Comparison of ENCODE assay signal across 9 cellular contexts in the genomic region with DNA sequence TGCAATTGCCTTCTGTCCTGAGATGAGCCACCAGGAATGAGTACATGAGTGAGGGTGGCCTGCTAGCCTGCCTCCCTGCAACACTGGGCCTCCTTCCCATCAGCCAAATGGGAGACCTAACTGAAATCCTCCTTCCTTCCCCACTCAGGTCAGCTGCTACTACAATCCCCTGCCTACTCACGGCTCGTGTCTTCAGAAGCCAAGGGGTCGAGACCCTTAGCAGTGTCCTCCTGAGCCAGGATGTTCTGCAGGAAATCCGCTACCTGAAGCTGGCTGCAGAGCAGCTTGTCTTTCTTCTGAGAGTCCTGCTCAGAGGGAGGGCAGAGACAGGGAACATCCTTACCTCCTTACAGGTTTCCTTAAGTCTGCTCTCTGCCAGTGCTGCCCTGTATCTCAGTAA. TPM values are rescaled to one million over a fixed set of nuclear protein-coding genes. Genes with fewer than 3 reads are reported as not detected.
DNase-seq lines count a peak whose midpoint lies in the region; ATAC-seq and TF ChIP-seq lines count a peak whose summit lies in the region.
"Had no signal": no experiment of that assay in that cellular context is flagged by ENCODE, and none has a peak within 500 bp of the region (broad histone marks: within the 10 kb centered on the region; RNA-seq: fewer than 3 reads in every experiment).

No MANE protein-coding gene starts in this region.

- no peak overlapping the region for H3K27ac ChIP-seq in Karpas-422 (ENCODE audit: low read length)
- no peak overlapping the region for H3K27ac ChIP-seq in uterus
- H3K27ac ChIP-seq in psoas muscle: no peak overlapping the region
- H3K27ac ChIP-seq: adrenal gland had no signal

- peak overlapping the region; percentile 83 for H3K4me3 ChIP-seq in Caco-2 (ENCODE audit: low read depth, low read length)
- H3K4me3 ChIP-seq in Karpas-422 (ENCODE audit: low read length): peak overlapping the region; percentile 79
- peak overlapping the region; percentile 59 for H3K4me3 ChIP-seq in astrocyte of the spinal cord (ENCODE audit: low read depth, low read length)
- no peak overlapping the region for H3K4me3 ChIP-seq in uterus
- no peak overlapping the region for H3K4me3 ChIP-seq in psoas muscle

- no peaks in the 10 kb centered on the region for H3K9me2 ChIP-seq in Karpas-422 (replicated peaks; ENCODE audit: insufficient read depth, low read length)

- TF ChIP-seq CTCF in Caco-2 (IDR thresholded peaks at IDR 0.05; ENCODE audit: insufficient read depth in 1 of 2, low read depth in 1 of 2, low read length in 1 of 2, severe bottlenecking in 1 of 2, unreplicated experiment in 1 of 2): no peak
- TF ChIP-seq CTCF in astrocyte of the spinal cord (IDR thresholded peaks at IDR 0.05; ENCODE audit: low read depth, low read length): no peak
- TF ChIP-seq CTCF in nephron (IDR thresholded peaks at IDR 0.05; ENCODE audit: unreplicated experiment in 3 of 3): no peak
- TF ChIP-seq CTCF in uterus (IDR thresholded peaks at IDR 0.05): no peak
- no peak for TF ChIP-seq CTCF in psoas muscle (IDR thresholded peaks at IDR 0.05)

- intact Hi-C loops in Caco-2 (cut with micrococcal nuclease; ENCODE audit: unreplicated experiment) (loop anchor here (5.0 kb wide), 1 partner anchor 383 kb away; no protein-coding TSS in a partner anchor), uterus (cut with DNase I; ENCODE audit: low total_unique reads) (no loop called here), psoas muscle (cut with DNase I) (no loop called here)

- DNase-seq in Caco-2 (no peak), Karpas-422 (no peak), astrocyte of the spinal cord (ENCODE audit: low read depth, low spot score) (no peak), uterus (no peak), DMS79 treated with DMSO at 0.1 percent for 48 hours (lab: John Stamatoyannopoulos, UW) (no peak), psoas muscle (no peak), HK-2 (ENCODE audit: unreplicated experiment) (no peak)
- DNase-seq: adrenal gland had no signal

- H3K4me1 Mint-ChIP-seq in Caco-2 (ENCODE audit: low read depth, unreplicated experiment) (peaks cover 8% of the 10 kb centered on the region), nephron (peaks cover 17% of the 10 kb centered on the region)

- H3K9ac ChIP-seq in Karpas-422 (ENCODE audit: low read length): peak overlapping the region; percentile 79

- BruUV-seq in Caco-2 (replicated peaks; lab: Mats Ljungman, UMichigan): no TSS peak

- no peak for ATAC-seq in psoas muscle

- H3K9me3 ChIP-seq in Caco-2 (no peaks in the 10 kb centered on the region), Karpas-422 (ENCODE audit: low read length) (no peaks in the 10 kb centered on the region), uterus (no peaks in the 10 kb centered on the region), psoas muscle (no peaks in the 10 kb centered on the region)
- H3K9me3 ChIP-seq: adrenal gland had no signal

- no peaks in the 10 kb centered on the region for H4K20me1 ChIP-seq in Karpas-422 (ENCODE audit: insufficient read depth, low read depth, low read length)

- no peak for TF ChIP-seq POLR2A in uterus (IDR thresholded peaks at IDR 0.05)

- H3K36me3 ChIP-seq in Caco-2 (ENCODE audit: control insufficient read depth, insufficient read depth, low read length): peaks cover 7% of the 10 kb centered on the region
- peaks cover 31% of the 10 kb centered on the region for H3K36me3 ChIP-seq in Karpas-422 (ENCODE audit: insufficient read depth, low read length)
- no peaks in the 10 kb centered on the region for H3K36me3 ChIP-seq in uterus
- no peaks in the 10 kb centered on the region for H3K36me3 ChIP-seq in psoas muscle (ENCODE audit: insufficient read depth in 1 of 2, low read depth in 1 of 2)
- H3K36me3 ChIP-seq: adrenal gland had no signal

- peak overlapping the region; percentile 92 for H3K4me2 ChIP-seq in Karpas-422 (ENCODE audit: low read depth, low read length, poor library complexity, severe bottlenecking)

- CTCF ChIA-PET in Caco-2 (lab: Charles Lee): no interaction called here

- H3K9me3 Mint-ChIP-seq in Caco-2 (ENCODE audit: unreplicated experiment) (peaks cover under 1% of the 10 kb centered on the region), nephron (no peaks in the 10 kb centered on the region)

- in situ Hi-C loops in astrocyte of the spinal cord (cut with HindIII; ENCODE audit: low sequenced_read_pairs): no loop called here

- H3K27ac Mint-ChIP-seq in Caco-2 (ENCODE audit: unreplicated experiment) (no peak overlapping the region), nephron (no peak overlapping the region)

- no peaks in the 10 kb centered on the region for H3K27me3 Mint-ChIP-seq in Caco-2 (ENCODE audit: insufficient read depth, unreplicated experiment)
- no peaks in the 10 kb centered on the region for H3K27me3 Mint-ChIP-seq in nephron (ENCODE audit: low read depth)

- H3K4me1 ChIP-seq in Caco-2 (0 out of 2 replicates have a peak, but pooled peaks cover 7% of the 10 kb centered on the region), Karpas-422 (ENCODE audit: low read length) (peaks cover 15% of the 10 kb centered on the region), uterus (no peaks in the 10 kb centered on the region), psoas muscle (no peaks in the 10 kb centered on the region)

- H3K36me3 Mint-ChIP-seq in Caco-2 (ENCODE audit: insufficient read depth, unreplicated experiment) (peaks cover 55% of the 10 kb centered on the region), nephron (ENCODE audit: low read depth) (peaks cover 25% of the 10 kb centered on the region)

- H2AFZ ChIP-seq in Karpas-422 (ENCODE audit: low read length): no peak overlapping the region

- 81 to 88% (median 86%) methylated on average over 4 of the region's 4 CpGs for WGBS in psoas muscle, 3 donors

- POLR2A ChIA-PET in Caco-2 (lab: Charles Lee): no interaction called here

- H3K79me2 ChIP-seq in Karpas-422 (ENCODE audit: low read length): peaks cover 19% of the 10 kb centered on the region

- H3K4me3 Mint-ChIP-seq in Caco-2 (ENCODE audit: unreplicated experiment) (peak overlapping the region; percentile 80), nephron (peak overlapping the region; percentile 91 to 94 (median 92))

- H3K27me3 ChIP-seq in Caco-2 (replicated peaks; ENCODE audit: control insufficient read depth, insufficient read depth, low read length) (no peaks in the 10 kb centered on the region), Karpas-422 (ENCODE audit: low read length) (no peaks in the 10 kb centered on the region), uterus (no peaks in the 10 kb centered on the region), psoas muscle (ENCODE audit: insufficient read depth in 3 of 3, low read length in 2 of 3) (no peaks in the 10 kb centered on the region)
- H3K27me3 ChIP-seq: adrenal gland had no signal

RNA-seq across cellular contexts. Expression of a gene that starts 1.2 kb away (rescaled TPM):
- total RNA-seq in Caco-2 (2022) (168 and 181 TPM in 2 replicates), uterus (10 to 100 TPM in 1 of 4 donors, 1 to 10 TPM in 1, not detected in 2; 2.2 to 34.4 TPM), psoas muscle (under 1 TPM; 0.37 to 0.82 (median 0.53) TPM)
- total RNA-seq in Karpas-422 (2014; rRNA removed; shearing (Covaris generic); ENCODE audit: low replicate concordance): 24.9 and 40.8 TPM in 2 replicates
- polyA plus RNA-seq in psoas muscle: 1 to 10 TPM in 1 of 3 donors, under 1 TPM in 2; 0.30 to 2.3 (median 0.49) TPM

Comparison
In these comparisons a context has a peak if more than half of its experiments do, and no peak if none do; other contexts are left out.
1. H3K4me3 ChIP-seq: peak in Caco-2 (single experiment), Karpas-422 (single experiment) and astrocyte of the spinal cord (single experiment); none in uterus (0 of 2) and psoas muscle (single experiment).